In the genomic region with DNA sequence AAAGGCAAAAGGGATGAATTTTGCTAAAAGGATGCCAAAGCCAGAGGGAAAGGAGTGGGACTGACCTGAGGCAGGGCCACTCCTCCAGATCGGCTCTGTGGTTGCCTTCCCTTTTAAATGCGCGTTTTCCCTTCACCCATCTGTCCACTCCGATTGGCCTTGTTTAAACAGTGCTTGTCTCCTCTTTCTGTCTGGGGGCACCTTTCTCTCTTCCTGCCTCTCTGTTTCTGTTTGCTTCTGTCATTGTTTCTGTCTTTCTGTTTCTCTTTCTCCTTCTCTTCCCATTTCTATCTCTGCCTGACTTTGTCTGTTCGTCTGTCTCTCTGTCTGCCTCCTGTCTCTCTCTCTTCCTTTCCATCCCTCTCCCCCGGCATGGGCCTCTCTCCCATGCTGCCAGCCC, we compare ENCODE assay signal across 10 cellular contexts.
A peak's percentile ranks its signal among the peaks of the same experiment; 100 is the strongest.
DNase-seq lines count a peak whose midpoint lies in the region; ATAC-seq, FAIRE-seq and TF ChIP-seq lines count a peak whose summit lies in the region.
"Had no signal": no experiment of that assay in that cellular context is flagged by ENCODE, and none has a peak within 500 bp of the region (broad histone marks: within the 10 kb centered on the region; RNA-seq: fewer than 3 reads in every experiment).

No MANE protein-coding gene starts in this region.

- H3K27me3 ChIP-seq in HAP-1 (ENCODE audit: low read depth): no peaks in the 10 kb centered on the region

- peak; percentile 76 for ATAC-seq in GM19395 (IDR thresholded peaks at IDR 0.05; ENCODE audit: unreplicated experiment)

- in situ Hi-C loops in HAP-1 (cut with MboI; ENCODE audit: low sequenced_read_pairs) (no loop called here), GM13976 (cut with MboI; ENCODE audit: low sequenced_read_pairs, unreplicated experiment) (no loop called here)

- H3K27ac Mint-ChIP-seq in dendritic cell treated with granulocyte-macrophage colony-stimulating factor and Interleukin-4, amounts not matched to agents 40 ng/mL and 50 ng/mL, for 4 days: peak overlapping the region; percentile 14

- peaks cover 15% of the 10 kb centered on the region for H3K4me1 Mint-ChIP-seq in dendritic cell treated with granulocyte-macrophage colony-stimulating factor and Interleukin-4, amounts not matched to agents 40 ng/mL and 50 ng/mL, for 4 days (ENCODE audit: low read depth)

- H3K27me3 Mint-ChIP-seq in dendritic cell treated with granulocyte-macrophage colony-stimulating factor and Interleukin-4, amounts not matched to agents 40 ng/mL and 50 ng/mL, for 4 days: peaks cover 59% of the 10 kb centered on the region

- H3K9me3 Mint-ChIP-seq in dendritic cell treated with granulocyte-macrophage colony-stimulating factor and Interleukin-4, amounts not matched to agents 40 ng/mL and 50 ng/mL, for 4 days: no peaks in the 10 kb centered on the region

- peak overlapping the region; percentile 4 for H3K27ac ChIP-seq in KOPT-K1 (ENCODE audit: low read depth, low read length, poor library complexity, severe bottlenecking)
- H3K27ac ChIP-seq: breast epithelium had no signal

- H3K4me3 Mint-ChIP-seq in dendritic cell treated with granulocyte-macrophage colony-stimulating factor and Interleukin-4, amounts not matched to agents 40 ng/mL and 50 ng/mL, for 4 days: no peak overlapping the region

- H3K9me3 ChIP-seq in KOPT-K1 (ENCODE audit: insufficient read depth, low read length, poor library complexity, severe bottlenecking) (no peaks in the 10 kb centered on the region), HAP-1 (no peaks in the 10 kb centered on the region)
- H3K9me3 ChIP-seq: breast epithelium, Caco-2 had no signal

- intact Hi-C loops in dendritic cell treated with granulocyte-macrophage colony-stimulating factor and Interleukin-4, amounts not matched to agents 40 ng/mL and 50 ng/mL, for 4 days (cut with micrococcal nuclease): no loop called here

- FAIRE-seq in D721Med (lab: Jason Lieb, UNC): no peak
- FAIRE-seq: urothelium cell line had no signal

- TF ChIP-seq CTCF in GM12865 (IDR thresholded peaks at IDR 0.05; ENCODE audit: insufficient read depth, low read depth, low read length, missing control alignments) (no peak), GM13976 (IDR thresholded peaks at IDR 0.05; ENCODE audit: borderline replicate concordance, control extremely low read depth, extremely low read depth, insufficient read depth, missing control alignments) (no peak), D721Med (IDR thresholded peaks at IDR 0.05; ENCODE audit: insufficient read depth, missing control alignments) (no peak)

- DNase-seq in GM12865 (ENCODE audit: low read depth): peak; percentile 51
- no peak for DNase-seq in HAP-1 (ENCODE audit: low spot score in 2 of 2)
- no peak for DNase-seq in GM13976 (ENCODE audit: low spot score)
- no peak for DNase-seq in D721Med (ENCODE audit: insufficient read length, low spot score)
- DNase-seq: Caco-2 had no signal

- no peaks in the 10 kb centered on the region for H3K36me3 Mint-ChIP-seq in dendritic cell treated with granulocyte-macrophage colony-stimulating factor and Interleukin-4, amounts not matched to agents 40 ng/mL and 50 ng/mL, for 4 days (ENCODE audit: low read depth)

- H3K4me3 ChIP-seq in GM12865 (ENCODE audit: low read depth, low read length) (peak overlapping the region; percentile 17), HAP-1 (no peak overlapping the region)
- H3K4me3 ChIP-seq: breast epithelium had no signal

- H3K36me3 ChIP-seq in KOPT-K1 (ENCODE audit: insufficient read depth, low read length) (no peaks in the 10 kb centered on the region), HAP-1 (replicated peaks) (no peaks in the 10 kb centered on the region)
- H3K36me3 ChIP-seq: breast epithelium had no signal

- H3K4me1 ChIP-seq in HAP-1: no peaks in the 10 kb centered on the region
- H3K4me1 ChIP-seq: breast epithelium, Caco-2 had no signal
